Comparison of ENCODE assay signal across 11 cellular contexts in the genomic region with DNA sequence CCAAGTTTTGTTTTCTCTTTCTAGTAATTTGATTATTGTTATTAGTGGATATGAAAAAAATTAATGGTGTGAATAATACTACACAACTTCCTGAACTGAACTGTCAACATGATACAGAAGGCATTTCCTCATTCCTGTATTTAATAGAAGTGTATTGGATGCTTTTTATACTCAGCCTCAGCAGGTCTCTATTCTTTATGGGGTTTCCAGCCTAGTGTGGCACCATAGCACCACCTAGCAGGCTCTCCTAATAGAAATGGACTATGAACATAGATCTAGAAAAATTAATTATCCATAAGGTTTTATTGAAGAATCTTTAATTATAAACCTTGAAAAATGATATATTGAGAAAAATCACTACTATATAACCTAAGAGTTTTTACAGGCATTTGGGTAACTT. TPM values are rescaled to one million over a fixed set of nuclear protein-coding genes. Genes with fewer than 3 reads are reported as not detected.
DNase-seq lines count a peak whose midpoint lies in the region; ATAC-seq and TF ChIP-seq lines count a peak whose summit lies in the region.
"Had no signal": no experiment of that assay in that cellular context is flagged by ENCODE, and none has a peak within 500 bp of the region (broad histone marks: within the 10 kb centered on the region; RNA-seq: fewer than 3 reads in every experiment).

No MANE protein-coding gene starts in this region.

- in situ Hi-C loops in GM13977 (cut with MboI; ENCODE audit: low pct_unique_long_range_greater_than_20kb, low sequenced_read_pairs, unreplicated experiment): no loop called here

- peak; percentile 31 for DNase-seq in Calu3
- peak; percentile 3 for DNase-seq in NAMALWA (ENCODE audit: low spot score)
- DNase-seq in body of pancreas: peak; percentile 13 to 19 (median 18)
- DNase-seq in lung microvascular endothelial cell (ENCODE audit: low read depth in 2 of 2): peak; percentile 73 to 80
- no peak for DNase-seq in GM13977 (ENCODE audit: low spot score)
- DNase-seq: occipital lobe had no signal

- H3K27me3 ChIP-seq in body of pancreas: no peaks in the 10 kb centered on the region

- CTCF ChIA-PET in Calu3 (lab: Charles Lee): no interaction called here

- H3K27me3 Mint-ChIP-seq in Calu3 (ENCODE audit: unreplicated experiment): no peaks in the 10 kb centered on the region
- H3K27me3 Mint-ChIP-seq: dendritic cell treated with granulocyte-macrophage colony-stimulating factor and Interleukin-4, amounts not matched to agents 40 ng/mL and 50 ng/mL, for 4 days had no signal

- H3K36me3 ChIP-seq in body of pancreas (replicated peaks in 1 of 2; ENCODE audit: insufficient read depth in 1 of 2, low read depth in 2 of 2): no peaks in the 10 kb centered on the region

- no peak overlapping the region for H3K4me3 ChIP-seq in body of pancreas

- TF ChIP-seq CTCF in Calu3 (IDR thresholded peaks at IDR 0.05; ENCODE audit: unreplicated experiment): no peak
- peak in 5 of 7 experiments; percentile 18 to 49 (median 44) for TF ChIP-seq CTCF in body of pancreas (IDR thresholded peaks at IDR 0.05)
- TF ChIP-seq CTCF in GM13977 (IDR thresholded peaks at IDR 0.05; ENCODE audit: extremely low read depth, insufficient read depth, missing control alignments): no peak

- no peak overlapping the region for H3K27ac ChIP-seq in body of pancreas

- no peaks in the 10 kb centered on the region for H3K9me3 ChIP-seq in body of pancreas

- TF ChIP-seq POLR2A in body of pancreas (IDR thresholded peaks at IDR 0.05): no peak

- H3K4me1 ChIP-seq in body of pancreas: no peaks in the 10 kb centered on the region

- no peaks in the 10 kb centered on the region for H3K36me3 Mint-ChIP-seq in Calu3 (ENCODE audit: insufficient read depth, unreplicated experiment)

- no peak overlapping the region for H3K4me3 Mint-ChIP-seq in Calu3 (ENCODE audit: low read depth, unreplicated experiment)
- H3K4me3 Mint-ChIP-seq: dendritic cell treated with granulocyte-macrophage colony-stimulating factor and Interleukin-4, amounts not matched to agents 40 ng/mL and 50 ng/mL, for 4 days; T-helper 1 cell treated with Interleukin-12 subunit alpha and Interleukin-12 subunit beta and Interleukin-4 antibody, amounts not matched to agents 30 μg/mL and 1 μg/mL, for 36 hours had no signal

- H3K4me1 Mint-ChIP-seq in Calu3 (ENCODE audit: low read depth, unreplicated experiment): no peaks in the 10 kb centered on the region

- no peaks in the 10 kb centered on the region for H3K9me3 Mint-ChIP-seq in Calu3 (ENCODE audit: low read depth, unreplicated experiment)
- H3K9me3 Mint-ChIP-seq: dendritic cell treated with granulocyte-macrophage colony-stimulating factor and Interleukin-4, amounts not matched to agents 40 ng/mL and 50 ng/mL, for 4 days; T-helper 1 cell treated with Interleukin-12 subunit alpha and Interleukin-12 subunit beta and Interleukin-4 antibody, amounts not matched to agents 30 μg/mL and 1 μg/mL, for 36 hours had no signal

- intact Hi-C loops in Calu3 (cut with micrococcal nuclease; ENCODE audit: unreplicated experiment): loop anchor here (1.0 to 5.0 kb wide), 4 partner anchors 81 to 653 kb away; a partner anchor contains a TSS
- intact Hi-C loops in body of pancreas (cut with DNase I): no loop called here

- no TSS peak for BruUV-seq in Calu3 (replicated peaks; lab: Mats Ljungman, UMichigan)

- H3K27ac Mint-ChIP-seq in Calu3 (ENCODE audit: unreplicated experiment): no peak overlapping the region
- H3K27ac Mint-ChIP-seq: dendritic cell treated with granulocyte-macrophage colony-stimulating factor and Interleukin-4, amounts not matched to agents 40 ng/mL and 50 ng/mL, for 4 days; T-helper 1 cell treated with Interleukin-12 subunit alpha and Interleukin-12 subunit beta and Interleukin-4 antibody, amounts not matched to agents 30 μg/mL and 1 μg/mL, for 36 hours had no signal

- no peak for ATAC-seq in body of pancreas
- ATAC-seq in HG03439 (IDR thresholded peaks at IDR 0.05; ENCODE audit: unreplicated experiment): no peak
- no peak for ATAC-seq in GM19397 (IDR thresholded peaks at IDR 0.05; ENCODE audit: unreplicated experiment)
- ATAC-seq in HG03354 (IDR thresholded peaks at IDR 0.05; ENCODE audit: poor library complexity, severe bottlenecking, unreplicated experiment): no peak

RNA-seq across cellular contexts. Expression of a gene that starts 52.4 kb away (rescaled TPM):
- total RNA-seq in Calu3 (2022): 7.6 and 9.1 TPM in 2 replicates
- total RNA-seq in body of pancreas: 1 to 10 TPM; 3.0 to 7.0 TPM
- 9.6 and 29.4 TPM in 2 replicates for total RNA-seq in lung microvascular endothelial cell

Comparison
In these comparisons a context has a peak if more than half of its experiments do, and no peak if none do; other contexts are left out.
1. CTCF ChIP-seq: peak in body of pancreas (5 of 7); none in Calu3 (single experiment) and GM13977 (single experiment).